29 cellular contexts compared by ENCODE assay signal in the genomic region with DNA sequence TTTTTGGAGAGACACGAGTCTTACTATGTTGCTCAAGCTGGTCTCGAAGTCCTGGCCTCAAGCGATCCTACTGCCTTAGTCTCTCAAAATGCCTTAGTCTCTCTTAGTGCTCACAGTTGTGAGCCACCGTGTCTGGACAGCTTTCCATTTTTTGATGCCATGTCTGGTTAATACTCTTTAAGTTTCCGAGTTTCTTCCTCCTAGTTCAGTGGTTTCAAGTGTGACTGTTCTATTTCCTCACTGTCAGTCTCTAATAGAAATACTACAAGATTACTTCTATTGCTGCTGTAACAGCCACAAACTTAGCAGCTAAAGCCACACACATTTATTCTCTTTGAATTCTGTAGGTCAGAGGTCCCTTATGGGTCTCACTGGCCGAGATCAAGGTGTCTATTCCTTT.
DNase-seq lines count a peak whose midpoint lies in the region; ATAC-seq lines count a peak whose summit lies in the region.
"Had no signal": no experiment of that assay in that cellular context is flagged by ENCODE, and none has a peak within 500 bp of the region (broad histone marks: within the 10 kb centered on the region; RNA-seq: fewer than 3 reads in every experiment).

No MANE protein-coding gene starts in this region.

- H3K4me1 Mint-ChIP-seq in CD8-positive, alpha-beta memory T cell: peaks cover 79 to 94% (median 87%) of the 10 kb centered on the region in 3 donors
- peaks cover 72% of the 10 kb centered on the region for H3K4me1 Mint-ChIP-seq in stimulated activated effector memory CD8-positive, alpha-beta T cell treated with anti-CD3 and anti-CD28 coated beads, Interleukin-12 subunit alpha, Interleukin-12 subunit beta, amount 100 ng/mL, for 72 hours

- peak; percentile 30 for DNase-seq in SIG-M5 treated with dmso at 0.1 percent for 504 hours (lab: John Stamatoyannopoulos, UW; ENCODE audit: unreplicated experiment)
- DNase-seq in SIG-M5 (lab: John Stamatoyannopoulos, UW): no peak
- no peak for DNase-seq in CD8-positive, alpha-beta memory T cell
- DNase-seq in stimulated activated effector memory CD8-positive, alpha-beta T cell treated with anti-CD3 and anti-CD28 coated beads, Interleukin-12 subunit alpha, Interleukin-12 subunit beta, amount 100 ng/mL, for 72 hours (ENCODE audit: low spot score in 2 of 2): no peak
- no peak for DNase-seq in NCI-H446 treated with DMSO at 0.1 percent for 48 hours (lab: John Stamatoyannopoulos, UW)
- DNase-seq: activated CD4-positive, alpha-beta T cell treated with anti-CD3 and anti-CD28 coated beads for 4 hours; activated naive CD4-positive, alpha-beta T cell; activated T-cell treated with anti-CD3 and anti-CD28 coated beads, Interleukin-2, amount 50 U/mL, for 24 hours; COR-L47; effector CD4-positive, alpha-beta T cell; GF-D8; glutamatergic neuron; IMR-90; kidney glomerular epithelial cell; NCI-H1105 treated with DMSO at 0.1 percent for 48 hours; NCI-H2029; NCI-H748 treated with DMSO at 0.1 percent for 48 hours; sigmoid colon; stimulated activated CD4-positive, alpha-beta T cell treated with anti-CD3 and anti-CD28 coated beads, Interleukin-4, amount 100 ng/mL, for 24 hours; stimulated activated naive CD4-positive, alpha-beta T cell; testis had no signal

- ATAC-seq in stimulated activated effector memory CD8-positive, alpha-beta T cell treated with anti-CD3 and anti-CD28 coated beads, Interleukin-12 subunit alpha, Interleukin-12 subunit beta, amount 100 ng/mL, for 72 hours: no peak
- ATAC-seq in GM21717 (IDR thresholded peaks at IDR 0.05; ENCODE audit: unreplicated experiment) (no peak), GM21529 (IDR thresholded peaks at IDR 0.05; ENCODE audit: unreplicated experiment) (no peak)

- peak overlapping the region in 4 of 7 donors; percentile 2 to 41 (median 18) for H3K4me3 Mint-ChIP-seq in CD8-positive, alpha-beta memory T cell
- H3K4me3 Mint-ChIP-seq in stimulated activated effector memory CD8-positive, alpha-beta T cell treated with anti-CD3 and anti-CD28 coated beads, Interleukin-12 subunit alpha, Interleukin-12 subunit beta, amount 100 ng/mL, for 72 hours: no peak overlapping the region
- H3K4me3 Mint-ChIP-seq: activated T-cell treated with anti-CD3 and anti-CD28 coated beads, Interleukin-2, amount 50 U/mL, for 24 hours; T-helper 1 cell treated with Interleukin-12 subunit alpha and Interleukin-12 subunit beta and Interleukin-4 antibody, amounts not matched to agents 30 μg/mL and 1 μg/mL, for 36 hours had no signal

- POLR2A ChIA-PET in CD8-positive, alpha-beta memory T cell (lab: Charles Lee): no interaction called here

- peaks cover 40% of the 10 kb centered on the region for H3K4me1 ChIP-seq in CD8-positive, alpha-beta memory T cell (ENCODE audit: insufficient read depth, low read length)
- H3K4me1 ChIP-seq: testis had no signal

- no peak overlapping the region for H3K27ac ChIP-seq in CD8-positive, alpha-beta memory T cell (ENCODE audit: low read depth, low read length)
- H3K27ac ChIP-seq in angular gyrus (ENCODE audit: low read depth, low read length): peak overlapping the region; percentile 9
- H3K27ac ChIP-seq: sigmoid colon, SK-N-MC, testis, vagina had no signal

- H3K4me3 ChIP-seq in CD8-positive, alpha-beta memory T cell (ENCODE audit: low read length): no peak overlapping the region
- H3K4me3 ChIP-seq: HAP-1, sigmoid colon, SK-N-MC, vagina had no signal

- no peaks in the 10 kb centered on the region for H3K9me3 Mint-ChIP-seq in CD8-positive, alpha-beta memory T cell
- no peaks in the 10 kb centered on the region for H3K9me3 Mint-ChIP-seq in stimulated activated effector memory CD8-positive, alpha-beta T cell treated with anti-CD3 and anti-CD28 coated beads, Interleukin-12 subunit alpha, Interleukin-12 subunit beta, amount 100 ng/mL, for 72 hours
- H3K9me3 Mint-ChIP-seq: activated T-cell treated with anti-CD3 and anti-CD28 coated beads, Interleukin-2, amount 50 U/mL, for 24 hours; T-helper 1 cell treated with Interleukin-12 subunit alpha and Interleukin-12 subunit beta and Interleukin-4 antibody, amounts not matched to agents 30 μg/mL and 1 μg/mL, for 36 hours had no signal

- peaks cover 5% of the 10 kb centered on the region for H3K36me3 ChIP-seq in CD8-positive, alpha-beta memory T cell (ENCODE audit: insufficient read depth, low read length)
- H3K36me3 ChIP-seq: HAP-1, sigmoid colon, vagina had no signal

- no peaks in the 10 kb centered on the region for H3K27me3 ChIP-seq in CD8-positive, alpha-beta memory T cell (ENCODE audit: insufficient read depth, low read length, poor library complexity, severe bottlenecking)
- H3K27me3 ChIP-seq: sigmoid colon, testis, vagina had no signal

- H3K27ac Mint-ChIP-seq in CD8-positive, alpha-beta memory T cell: peak overlapping the region in 5 of 8 donors; percentile 18 to 91 (median 28)
- peak overlapping the region; percentile 13 for H3K27ac Mint-ChIP-seq in stimulated activated effector memory CD8-positive, alpha-beta T cell treated with anti-CD3 and anti-CD28 coated beads, Interleukin-12 subunit alpha, Interleukin-12 subunit beta, amount 100 ng/mL, for 72 hours
- H3K27ac Mint-ChIP-seq: progenitor cell of endocrine pancreas; T-helper 1 cell treated with Interleukin-12 subunit alpha and Interleukin-12 subunit beta and Interleukin-4 antibody, amounts not matched to agents 30 μg/mL and 1 μg/mL, for 36 hours had no signal

- no peaks in the 10 kb centered on the region for H3K27me3 Mint-ChIP-seq in CD8-positive, alpha-beta memory T cell
- H3K27me3 Mint-ChIP-seq: activated T-cell treated with anti-CD3 and anti-CD28 coated beads, Interleukin-2, amount 50 U/mL, for 24 hours; progenitor cell of endocrine pancreas had no signal

- no peaks in the 10 kb centered on the region for H3K9me3 ChIP-seq in CD8-positive, alpha-beta memory T cell (ENCODE audit: low read length)
- H3K9me3 ChIP-seq: HAP-1, sigmoid colon, testis, vagina had no signal

- peaks cover 3 to 21% (median 6%) of the 10 kb centered on the region in 3 donors for H3K36me3 Mint-ChIP-seq in CD8-positive, alpha-beta memory T cell
- peaks cover 8% of the 10 kb centered on the region for H3K36me3 Mint-ChIP-seq in stimulated activated effector memory CD8-positive, alpha-beta T cell treated with anti-CD3 and anti-CD28 coated beads, Interleukin-12 subunit alpha, Interleukin-12 subunit beta, amount 100 ng/mL, for 72 hours

- CTCF ChIA-PET in CD8-positive, alpha-beta memory T cell (lab: Charles Lee): interaction anchor here (1.1 to 3.3 kb wide), 7 partner anchors 11 to 321 kb away, joined by 3 to 26 read pairs (median 3); no protein-coding TSS in a partner anchor
